Comparison of ENCODE assay signal across 18 cellular contexts in genomic region chr18:70295192-70295522, GRCh38. TPM values are rescaled to one million over a fixed set of nuclear protein-coding genes. Genes with fewer than 3 reads are reported as not detected.
DNase-seq lines count a peak whose midpoint lies in the region; ATAC-seq and TF ChIP-seq lines count a peak whose summit lies in the region.
"Had no signal": no experiment of that assay in that cellular context is flagged by ENCODE, and none has a peak within 500 bp of the region (broad histone marks: within the 10 kb centered on the region; RNA-seq: fewer than 3 reads in every experiment).

No MANE protein-coding gene starts in this region.

- no peaks in the 10 kb centered on the region for H3K9me2 ChIP-seq in GM23248 (ENCODE audit: insufficient read depth)

- H3K4me1 ChIP-seq in ACC112 (ENCODE audit: control insufficient read depth, insufficient read depth, low read length, unreplicated experiment) = peaks cover 52% of the 10 kb centered on the region
- H3K4me1 ChIP-seq in GM23248 (ENCODE audit: insufficient read depth) = peaks cover 66% of the 10 kb centered on the region
- peaks cover 10% of the 10 kb centered on the region for H3K4me1 ChIP-seq in mesenchymal stem cell (ENCODE audit: control insufficient read depth, insufficient read depth, low read depth, low read length)

- H3K36me3 ChIP-seq in ACC112 (ENCODE audit: insufficient read depth, low read length) (no peaks in the 10 kb centered on the region; the same call in 1 of the 2 replicates), GM23248 (ENCODE audit: low read depth) (no peaks in the 10 kb centered on the region), mesenchymal stem cell (ENCODE audit: control insufficient read depth in 1 of 2, insufficient read depth in 2 of 2, low read depth in 1 of 2, low read length in 2 of 2) (peaks cover 4 to 12% of the 10 kb centered on the region in 2 experiments)

- H3K9ac ChIP-seq in GM23248 = peak overlapping the region; percentile 62
- H3K9ac ChIP-seq in mesenchymal stem cell (ENCODE audit: low read length) = peak overlapping the region; percentile 26

- no peak overlapping the region for H2AFZ ChIP-seq in ACC112 (ENCODE audit: low read length, unreplicated experiment)
- H2AFZ ChIP-seq in GM23248 = no peak overlapping the region
- H2AFZ ChIP-seq in mesenchymal stem cell (ENCODE audit: low read depth, low read length) = no peak overlapping the region

- no peak overlapping the region for H3K18ac ChIP-seq in mesenchymal stem cell (ENCODE audit: low read depth in 1 of 2, low read length in 2 of 2)

- no peak overlapping the region for H4K8ac ChIP-seq in mesenchymal stem cell (ENCODE audit: low read length)

- H3K27me3 ChIP-seq in ACC112 (ENCODE audit: insufficient read depth, low read length) (no peaks in the 10 kb centered on the region), GM23248 (replicated peaks; ENCODE audit: insufficient read depth) (no peaks in the 10 kb centered on the region), mesenchymal stem cell (ENCODE audit: control insufficient read depth in 1 of 2, insufficient read depth in 1 of 2, low read length in 2 of 2) (no peaks in the 10 kb centered on the region)

- ATAC-seq in SK-N-SH treated with all-trans-retinoic acid at 6 μM for 48 hours = peak; percentile 27
- ATAC-seq in GM21619 (IDR thresholded peaks at IDR 0.05; ENCODE audit: unreplicated experiment) = no peak

- H3K79me1 ChIP-seq in mesenchymal stem cell (replicated peaks; ENCODE audit: low read length, poor library complexity, severe bottlenecking) = peaks cover 4% of the 10 kb centered on the region

- no peak overlapping the region for H3K23ac ChIP-seq in mesenchymal stem cell (ENCODE audit: low read length in 2 of 2)

- peaks cover 20% of the 10 kb centered on the region; the same call in 1 of the 2 replicates for H4K20me1 ChIP-seq in GM23248 (ENCODE audit: insufficient read depth)

- no peak overlapping the region for H3K14ac ChIP-seq in mesenchymal stem cell (ENCODE audit: low read length in 2 of 2)

- H4K91ac ChIP-seq in mesenchymal stem cell (ENCODE audit: low read length) = no peak overlapping the region

- H3F3A ChIP-seq in GM23248 (ENCODE audit: insufficient read depth) = peaks cover 42% of the 10 kb centered on the region

- peaks cover 99% of the 10 kb centered on the region for H3K79me2 ChIP-seq in ACC112 (ENCODE audit: control insufficient read depth, insufficient read depth, low read length, unreplicated experiment)
- peaks cover 100% of the 10 kb centered on the region for H3K79me2 ChIP-seq in GM23248 (ENCODE audit: insufficient read depth)

- H3K4ac ChIP-seq in mesenchymal stem cell (ENCODE audit: low read depth in 1 of 2, low read length in 2 of 2) = no peak overlapping the region

- WGBS in GM23248 (ENCODE audit: low coverage in 1 of 2, low lambda C conversion rate in 2 of 2, missing lambda C conversion rate in 2 of 2), 2 experiments = 94 to 95% methylated on average over 1 of the region's 1 CpG
- 95% methylated on average over 1 of the region's 1 CpG for WGBS in mesenchymal stem cell

- H3K9me3 ChIP-seq in GM23248 (ENCODE audit: low read depth) (no peaks in the 10 kb centered on the region), mesenchymal stem cell (ENCODE audit: control insufficient read depth, low read length) (no peaks in the 10 kb centered on the region)

- H3K4me3 ChIP-seq in ACC112 (ENCODE audit: low read depth, low read length) (no peak overlapping the region), GM23248 (peak overlapping the region; percentile 50; the same call in 1 of the 2 replicates), mesenchymal stem cell (ENCODE audit: insufficient read depth in 1 of 2, low read depth in 1 of 2, low read length in 2 of 2) (no peak overlapping the region)
- H3K4me3 ChIP-seq: K562 had no signal

- peak overlapping the region; percentile 73 for H3K4me2 ChIP-seq in GM23248 (ENCODE audit: unreplicated experiment)
- no peak overlapping the region for H3K4me2 ChIP-seq in mesenchymal stem cell (ENCODE audit: low read length, poor library complexity, severe bottlenecking)

- H2BK120ac ChIP-seq in mesenchymal stem cell (ENCODE audit: low read depth, low read length) = no peak overlapping the region

- no peak overlapping the region for H2AK5ac ChIP-seq in mesenchymal stem cell (ENCODE audit: low read length, severe bottlenecking)

- no peak overlapping the region for H2BK12ac ChIP-seq in mesenchymal stem cell (ENCODE audit: low read length in 2 of 2)

- DNase-seq in GM23248 (no peak), mesenchymal stem cell (no peak), NCI-H2029 (lab: John Stamatoyannopoulos, UW) (no peak), RKO (ENCODE audit: low spot score) (no peak), Ammon's horn (ENCODE audit: low spot score) (no peak)
- DNase-seq: AML-193; DMS 273 treated with DMSO at 0.1 percent for 48 hours; GDM1; HCEC 1CT; NCI-H1105; NCI-H1694; NK-92 treated with Interleukin-12 subunit alpha and Interleukin-12 subunit beta, amount 100 ng/mL, for 24 hours; RPMI8226 had no signal

- H3K27ac ChIP-seq in ACC112 (ENCODE audit: low read depth, low read length) (peak overlapping the region; percentile 5; the same call in 1 of the 2 replicates), GM23248 (peak overlapping the region; percentile 61), mesenchymal stem cell (ENCODE audit: low read length, poor library complexity, severe bottlenecking) (no peak overlapping the region)

- in situ Hi-C loops in GM23248 (cut with MboI) = no loop called here

- no peak overlapping the region for H2BK5ac ChIP-seq in mesenchymal stem cell (ENCODE audit: low read depth, low read length, poor library complexity, severe bottlenecking)

- no peak overlapping the region for H2BK15ac ChIP-seq in mesenchymal stem cell (ENCODE audit: low read depth, poor library complexity, severe bottlenecking)

TF ChIP-seq in SK-N-SH treated with all-trans-retinoic acid at 6 μM for 48 hours, 23 proteins besides CTCF, POLR2A, EP300 and RAD21:
- TF ChIP-seq TCF4 (CRISPR knock-in tag; IDR thresholded peaks at IDR 0.05; ENCODE audit: borderline replicate concordance) (no peak), CSDC2 (CRISPR knock-in tag; IDR thresholded peaks at IDR 0.05) (no peak), TOX (CRISPR knock-in tag; IDR thresholded peaks at IDR 0.05; ENCODE audit: borderline replicate concordance) (no peak), GLIS3 (CRISPR knock-in tag; IDR thresholded peaks at IDR 0.05) (no peak), ISL1 (CRISPR knock-in tag; IDR thresholded peaks at IDR 0.05) (no peak), ZFP30 (CRISPR knock-in tag; IDR thresholded peaks at IDR 0.05) (no peak), OSR1 (CRISPR knock-in tag; IDR thresholded peaks at IDR 0.05) (no peak), SNAI2 (CRISPR knock-in tag; IDR thresholded peaks at IDR 0.05) (no peak)

RNA-seq across cellular contexts. Expression of gene SOCS6, which starts 6.3 kb away (rescaled TPM):
- 43.7 and 48.1 TPM in 2 replicates for total RNA-seq in GM23248 (2014; rRNA removed; shearing (Covaris generic))
- 30.0 and 31.7 TPM in 2 replicates for polyA plus RNA-seq in GM23248 (2016; fragmentation: Nextera tagmentation; extraction: Ambion mirVana)
- polyA plus RNA-seq in mesenchymal stem cell (2013, experiment 1 of 2) = 14.7 TPM
- 13.9 TPM for polyA plus RNA-seq in mesenchymal stem cell (2013, experiment 2 of 2)
- total RNA-seq: OCI-LY7 had no signal
